ENCODE assay signal across 7 cellular contexts in genomic region chr5:16615737-16616535, GRCh38. TPM values are rescaled to one million over a fixed set of nuclear protein-coding genes. Genes with fewer than 3 reads are reported as not detected.
A peak's percentile ranks its signal among the peaks of the same experiment; 100 is the strongest.
DNase-seq lines count a peak whose midpoint lies in the region; ATAC-seq and TF ChIP-seq lines count a peak whose summit lies in the region.

No MANE protein-coding gene starts in this region.

- no peaks in the 10 kb centered on the region for H3K27me3 ChIP-seq in stomach

- ATAC-seq in GM19351 (IDR thresholded peaks at IDR 0.05; ENCODE audit: unreplicated experiment), result peak; percentile 11

- no peak for TF ChIP-seq POLR2A in stomach (IDR thresholded peaks at IDR 0.05)

- H3K27ac ChIP-seq in angular gyrus (ENCODE audit: low read depth, low read length), result peak overlapping the region; percentile 81
- H3K27ac ChIP-seq in stomach, result peak overlapping the region; percentile 12 to 80 (median 45)

- H3K36me3 ChIP-seq in stomach, result no peaks in the 10 kb centered on the region

- no peaks in the 10 kb centered on the region for H3K9me3 ChIP-seq in stomach

- peak overlapping the region; percentile 77 to 87 (median 82) for H3K4me3 ChIP-seq in stomach

- intact Hi-C loops in stomach (cut with DNase I; ENCODE audit: low total_unique reads), result no loop called here

- H3K4me1 ChIP-seq in stomach, result peaks cover 10 to 18% (median 16%) of the 10 kb centered on the region in 4 donors

- no peak for TF ChIP-seq EP300 in stomach (IDR thresholded peaks at IDR 0.05)

- WGBS in stomach, 5 donors, result 9 to 14% (median 12%) methylated on average over 31 of the region's 31 CpGs

- DNase-seq in KG1 (lab: John Stamatoyannopoulos, UW), result peak; percentile 20
- DNase-seq in kidney tubule cell (ENCODE audit: low spot score), result peak; percentile 23
- DNase-seq in stomach, result no peak
- no peak for DNase-seq in HK-2 (ENCODE audit: unreplicated experiment)
- DNase-seq in cerebellar nuclear complex (lab: John Stamatoyannopoulos, UW), result no peak

- TF ChIP-seq CTCF in stomach (IDR thresholded peaks at IDR 0.05), result no peak

RNA-seq across cellular contexts. Expression of gene RETREG1, which starts 0.9 kb away (rescaled TPM):
- 10 to 100 TPM in 4 of 5 donors, 1 to 10 TPM in 1; 8.7 to 71.2 (median 26.8) TPM for total RNA-seq in stomach
- 10 to 100 TPM in 2 of 3 donors, 1 to 10 TPM in 1; 7.1 to 58.8 (median 18.8) TPM for polyA plus RNA-seq in stomach

Comparison
In these comparisons a context has a peak if more than half of its experiments do, and no peak if none do; other contexts are left out.
1. DNase-seq: peak in KG1 (single experiment) and kidney tubule cell (single experiment); none in stomach (single experiment), HK-2 (single experiment) and cerebellar nuclear complex (0 of 2).